Comparison of ENCODE assay signal across 8 cellular contexts in genomic region chr18:3279201-3280185, GRCh38. TPM values are rescaled to one million over a fixed set of nuclear protein-coding genes. Genes with fewer than 3 reads are reported as not detected.
DNase-seq lines count a peak whose midpoint lies in the region; ATAC-seq and TF ChIP-seq lines count a peak whose summit lies in the region.
"Had no signal": no experiment of that assay in that cellular context is flagged by ENCODE, and none has a peak within 500 bp of the region (broad histone marks: within the 10 kb centered on the region; RNA-seq: fewer than 3 reads in every experiment).

No MANE protein-coding gene starts in this region.

- H3K4me3 ChIP-seq in OCI-LY7 (ENCODE audit: low read depth, low read length, poor library complexity, severe bottlenecking) = peak overlapping the region; percentile 61

- H3K36me3 ChIP-seq in OCI-LY7 (ENCODE audit: insufficient read depth, low read length) = peaks cover 43% of the 10 kb centered on the region

- peaks cover 62% of the 10 kb centered on the region for H3K4me1 ChIP-seq in OCI-LY7 (ENCODE audit: insufficient read depth, low read length, poor library complexity, severe bottlenecking)

- no peaks in the 10 kb centered on the region for H3K9me2 ChIP-seq in OCI-LY7 (ENCODE audit: insufficient read depth, low read length)

- no peak; the same call in 1 of the 2 replicates for TF ChIP-seq CTCF in OCI-LY7 (conservative IDR thresholded peaks at IDR 0.05; ENCODE audit: low read length)

- peaks cover 32% of the 10 kb centered on the region; the same call in 1 of the 2 replicates for H3K79me2 ChIP-seq in OCI-LY7 (ENCODE audit: insufficient read depth, low read depth, low read length)

- CTCF ChIA-PET in OCI-LY7 (lab: Charles Lee; ENCODE audit: unreplicated experiment) = interaction anchor here (0.7 to 0.8 kb wide), 2 partner anchors 16 to 386 kb away, joined by 3 read pairs; no protein-coding TSS in a partner anchor

- H3K27ac ChIP-seq in OCI-LY7 (ENCODE audit: low read depth, low read length, poor library complexity, severe bottlenecking) = peak overlapping the region; percentile 99

- peak overlapping the region; percentile 12; the same call in 1 of the 2 replicates for H2AFZ ChIP-seq in OCI-LY7 (ENCODE audit: low read length)

- H3K4me2 ChIP-seq in OCI-LY7 (ENCODE audit: low read length) = peak overlapping the region; percentile 82

- POLR2A ChIA-PET in OCI-LY7 (lab: Charles Lee) = interaction anchor here (0.7 to 8.2 kb wide), 18 partner anchors 14 to 491 kb away, joined by 3 to 45 read pairs (median 6); no protein-coding TSS in a partner anchor

- peak; percentile 95 for DNase-seq in OCI-LY7 (ENCODE audit: low spot score)
- peak; percentile 25 for DNase-seq in pons (ENCODE audit: low spot score)
- DNase-seq in occipital lobe (lab: John Stamatoyannopoulos, UW) = no peak
- DNase-seq in stimulated activated CD4-positive, alpha-beta T cell treated with anti-CD3 and anti-CD28 coated beads, Interleukin-1b, Interleukin-23, amount 100 ng/mL, for 48 hours = no peak
- DNase-seq in NCI-H2029 treated with DMSO at 0.1 percent for 48 hours (lab: John Stamatoyannopoulos, UW) = no peak
- DNase-seq: stimulated activated CD4-positive, alpha-beta T cell treated with anti-CD3 and anti-CD28 coated beads, Interleukin-4, amount 100 ng/mL, for 4 hours had no signal

- intact Hi-C loops in OCI-LY7 (cut with micrococcal nuclease; ENCODE audit: unreplicated experiment) = loop anchor here (1.0 to 5.0 kb wide), 11 partner anchors 18 to 718 kb away; partner anchors contain the start of gene MYL12A

- H4K20me1 ChIP-seq in OCI-LY7 (ENCODE audit: insufficient read depth, low read length) = no peaks in the 10 kb centered on the region

- no peaks in the 10 kb centered on the region; the same call in 1 of the 2 replicates for H3K9me3 ChIP-seq in OCI-LY7 (ENCODE audit: low read length)

- TSS peak; percentile 36 for BruUV-seq in OCI-LY7 (replicated peaks; lab: Mats Ljungman, UMichigan)

- peak; percentile 92 for ATAC-seq in GM18909 (IDR thresholded peaks at IDR 0.05; ENCODE audit: poor library complexity, unreplicated experiment)
- peak; percentile 72 for ATAC-seq in HG02840 (IDR thresholded peaks at IDR 0.05; ENCODE audit: low FRiP score, unreplicated experiment)

RNA-seq across cellular contexts. Expression of gene MYL12B, which starts 17.6 kb away (rescaled TPM):
- 240 and 260 TPM in 2 replicates for total RNA-seq in OCI-LY7 (2014; rRNA removed; shearing (Covaris generic))
- 222 and 230 TPM in 2 replicates for total RNA-seq in OCI-LY7 (2022)
- 156 TPM for total RNA-seq in occipital lobe

RNA-seq across cellular contexts. Expression of gene MYL12A, which starts 31.9 kb away (rescaled TPM):
- 377 and 423 TPM in 2 replicates for total RNA-seq in OCI-LY7 (2014; rRNA removed; shearing (Covaris generic))
- total RNA-seq in OCI-LY7 (2022) (301 TPM in 2 replicates), occipital lobe (49.9 TPM)

RNA-seq across cellular contexts. Expression of gene MYOM1, which starts 59.7 kb away (rescaled TPM):
- total RNA-seq in OCI-LY7 (2014; rRNA removed; shearing (Covaris generic)) = 3.8 and 5.7 TPM in 2 replicates
- total RNA-seq in OCI-LY7 (2022) = 2.3 and 2.4 TPM in 2 replicates
- total RNA-seq in occipital lobe = 2.3 TPM

Comparison
In these comparisons a context has a peak if more than half of its experiments do, and no peak if none do; other contexts are left out.
1. DNase-seq: peak in OCI-LY7 (single experiment) and pons (single experiment); none in occipital lobe (single experiment), stimulated activated CD4-positive, alpha-beta T cell treated with anti-CD3 and anti-CD28 coated beads, Interleukin-1b, Interleukin-23, amount 100 ng/mL, for 48 hours (single experiment) and NCI-H2029 treated with DMSO at 0.1 percent for 48 hours (single experiment).